8 cellular contexts compared by ENCODE assay signal in genomic region chr5:43313035-43313853, GRCh38. TPM values are rescaled to one million over a fixed set of nuclear protein-coding genes. Genes with fewer than 3 reads are reported as not detected.
A peak's percentile ranks its signal among the peaks of the same experiment; 100 is the strongest.
DNase-seq lines count a peak whose midpoint lies in the region; ATAC-seq and TF ChIP-seq lines count a peak whose summit lies in the region.

Gene HMGCS1 (minus strand): TSS chr5:43313412. CDS start chr5:43298965, 14,447 bp downstream.

- intact Hi-C loops in Panc1 (cut with micrococcal nuclease; ENCODE audit: unreplicated experiment), result no loop called here

- peaks cover 18% of the 10 kb centered on the region for H3K36me3 Mint-ChIP-seq in activated T-cell treated with anti-CD3 and anti-CD28 coated beads, Interleukin-2, amount 50 U/mL, for 4 hours (ENCODE audit: insufficient read depth)

- CTCF ChIA-PET in Panc1 (lab: Charles Lee), result interaction anchor here (0.6 to 2.3 kb wide), 4 partner anchors 77 to 245 kb away, joined by 3 to 10 read pairs (median 6); partner anchors contain the start of gene TMEM267

- ATAC-seq in GM21723 (IDR thresholded peaks at IDR 0.05; ENCODE audit: unreplicated experiment), result peak; percentile 94
- ATAC-seq in Panc1, result peak; percentile 98
- peak; percentile 89 to 91 for ATAC-seq in activated T-cell treated with anti-CD3 and anti-CD28 coated beads, Interleukin-2, amount 50 U/mL, for 4 hours

- H3K9ac ChIP-seq in mucosa of rectum (ENCODE audit: low read depth in 1 of 2, low read length in 2 of 2), result peak within 1 kb of the TSS; percentile 92 to 95

- H3K27me3 ChIP-seq in Panc1 (ENCODE audit: control insufficient read depth, insufficient read depth, low read length) (no peaks in the 10 kb centered on the region), mucosa of rectum (ENCODE audit: control insufficient read depth in 2 of 2, insufficient read depth in 2 of 2, low read length in 2 of 2) (no peaks in the 10 kb centered on the region)

- H3K4me3 ChIP-seq in Panc1 (ENCODE audit: low read depth in 2 of 2, low read length in 2 of 2), result peak within 1 kb of the TSS; percentile 79 to 85
- H3K4me3 ChIP-seq in mucosa of rectum (ENCODE audit: low read length in 2 of 2), result peak within 1 kb of the TSS; percentile 95 to 99

- H3K27me3 Mint-ChIP-seq in activated T-cell treated with anti-CD3 and anti-CD28 coated beads, Interleukin-2, amount 50 U/mL, for 4 hours (ENCODE audit: low read depth), result no peaks in the 10 kb centered on the region

- no TSS peak for BruUV-seq in Panc1 (replicated peaks; lab: Mats Ljungman, UMichigan)

- peak; percentile 98 for TF ChIP-seq POLR2A in erythroblast (IDR thresholded peaks at IDR 0.05; ENCODE audit: low read length)

- H3K4me1 Mint-ChIP-seq in activated T-cell treated with anti-CD3 and anti-CD28 coated beads, Interleukin-2, amount 50 U/mL, for 4 hours (ENCODE audit: low read depth), result peaks cover 65% of the 10 kb centered on the region

- peaks cover 10% of the 10 kb centered on the region for H3K9me3 Mint-ChIP-seq in activated T-cell treated with anti-CD3 and anti-CD28 coated beads, Interleukin-2, amount 50 U/mL, for 4 hours

- peak; percentile 99 for DNase-seq in DMS53 (lab: John Stamatoyannopoulos, UW)
- peak; percentile 96 for DNase-seq in KG1 (lab: John Stamatoyannopoulos, UW)
- DNase-seq in Panc1 (ENCODE audit: low read depth, low spot score), result peak; percentile 99
- DNase-seq in activated T-cell treated with anti-CD3 and anti-CD28 coated beads, Interleukin-2, amount 50 U/mL, for 4 hours, result peak; percentile 97
- DNase-seq in erythroblast (lab: John Stamatoyannopoulos, UW), result peak; percentile 99
- DNase-seq in stimulated activated CD8-positive, alpha-beta memory T cell treated with anti-CD3 and anti-CD28 coated beads, Interleukin-4, amount 100 ng/mL, for 48 hours, result peak; percentile 98

- H3K9me3 ChIP-seq in Panc1 (ENCODE audit: control insufficient read depth, insufficient read depth, low read depth, low read length) (no peaks in the 10 kb centered on the region), mucosa of rectum (ENCODE audit: control insufficient read depth in 2 of 2, low read length in 2 of 2) (no peaks in the 10 kb centered on the region)

- H3K36me3 ChIP-seq in Panc1 (ENCODE audit: control insufficient read depth, insufficient read depth, low read length) (peaks cover 3% of the 10 kb centered on the region; the same call in 1 of the 2 replicates), mucosa of rectum (ENCODE audit: control insufficient read depth in 2 of 2, insufficient read depth in 2 of 2, low read length in 2 of 2) (no peaks in the 10 kb centered on the region)

- peaks cover 14% of the 10 kb centered on the region for H3K4me1 ChIP-seq in Panc1 (ENCODE audit: control insufficient read depth, insufficient read depth, low read length)
- H3K4me1 ChIP-seq in mucosa of rectum (ENCODE audit: control insufficient read depth in 2 of 2, insufficient read depth in 2 of 2, low read length in 2 of 2), result peaks cover 16 to 18% of the 10 kb centered on the region in 2 donors

- H3K4me3 Mint-ChIP-seq in activated T-cell treated with anti-CD3 and anti-CD28 coated beads, Interleukin-2, amount 50 U/mL, for 4 hours, result peak within 1 kb of the TSS; percentile 97

- in situ Hi-C loops in Panc1 (cut with HindIII; ENCODE audit: low pct_unique_long_range_greater_than_20kb, low sequenced_read_pairs), result no loop called here

- H3K27ac ChIP-seq in Panc1 (ENCODE audit: low read length), result peak within 1 kb of the TSS; percentile 98
- peak within 1 kb of the TSS; percentile 95 to 97 for H3K27ac ChIP-seq in mucosa of rectum (ENCODE audit: low read depth in 2 of 2, low read length in 2 of 2)

- POLR2A ChIA-PET in Panc1 (lab: Charles Lee), result interaction anchor here (0.6 kb wide), 1 partner anchor 171 kb away, joined by 4 read pairs; no protein-coding TSS in a partner anchor

- no peak for TF ChIP-seq CTCF in Panc1 (IDR thresholded peaks at IDR 0.05)

RNA-seq across cellular contexts. Expression of gene HMGCS1, which starts in this region (rescaled TPM):
- total RNA-seq in Panc1 (2021; ENCODE audit: unreplicated experiment), result 66.1 TPM
- polyA plus RNA-seq in Panc1 (2012; ENCODE audit: insufficient read length), result 20.2 TPM
- total RNA-seq in activated T-cell treated with anti-CD3 and anti-CD28 coated beads, Interleukin-2, amount 50 U/mL, for 4 hours, result 100 to 1,000 TPM in 2 of 3 donors, 10 to 100 TPM in 1; 96.5 to 122 (median 106) TPM

Comparison
In these comparisons a context has a peak if more than half of its experiments do, and no peak if none do; other contexts are left out.
1. Peak in every context shown above with its lines: DNase-seq, ATAC-seq, H3K4me3 ChIP-seq and H3K27ac ChIP-seq.